Comparison of ENCODE assay signal across 1 cellular context in the genomic region with DNA sequence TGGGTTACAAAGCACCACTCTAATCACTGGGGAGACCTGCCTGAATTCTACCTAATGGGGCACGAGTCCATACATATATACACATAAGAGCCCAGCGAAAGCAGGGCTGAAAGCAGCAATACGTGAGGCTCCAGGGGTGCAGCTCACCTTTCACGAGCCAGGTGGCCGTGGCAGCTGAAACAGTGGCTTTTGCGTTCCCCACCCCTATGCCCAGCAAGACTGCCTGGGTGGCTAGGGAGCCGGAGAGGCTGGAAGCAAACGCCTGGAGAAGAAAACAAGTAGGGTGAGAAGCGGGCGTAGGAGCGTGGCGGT.
TF ChIP-seq lines count a peak whose summit lies in the region.

No MANE protein-coding gene starts in this region.

TF ChIP-seq in K562, 482 proteins besides CTCF, POLR2A, EP300 and RAD21:
- no peak for TF ChIP-seq MTA3 (IDR thresholded peaks at IDR 0.05; ENCODE audit: borderline replicate concordance)
- TF ChIP-seq, protein P1, sequence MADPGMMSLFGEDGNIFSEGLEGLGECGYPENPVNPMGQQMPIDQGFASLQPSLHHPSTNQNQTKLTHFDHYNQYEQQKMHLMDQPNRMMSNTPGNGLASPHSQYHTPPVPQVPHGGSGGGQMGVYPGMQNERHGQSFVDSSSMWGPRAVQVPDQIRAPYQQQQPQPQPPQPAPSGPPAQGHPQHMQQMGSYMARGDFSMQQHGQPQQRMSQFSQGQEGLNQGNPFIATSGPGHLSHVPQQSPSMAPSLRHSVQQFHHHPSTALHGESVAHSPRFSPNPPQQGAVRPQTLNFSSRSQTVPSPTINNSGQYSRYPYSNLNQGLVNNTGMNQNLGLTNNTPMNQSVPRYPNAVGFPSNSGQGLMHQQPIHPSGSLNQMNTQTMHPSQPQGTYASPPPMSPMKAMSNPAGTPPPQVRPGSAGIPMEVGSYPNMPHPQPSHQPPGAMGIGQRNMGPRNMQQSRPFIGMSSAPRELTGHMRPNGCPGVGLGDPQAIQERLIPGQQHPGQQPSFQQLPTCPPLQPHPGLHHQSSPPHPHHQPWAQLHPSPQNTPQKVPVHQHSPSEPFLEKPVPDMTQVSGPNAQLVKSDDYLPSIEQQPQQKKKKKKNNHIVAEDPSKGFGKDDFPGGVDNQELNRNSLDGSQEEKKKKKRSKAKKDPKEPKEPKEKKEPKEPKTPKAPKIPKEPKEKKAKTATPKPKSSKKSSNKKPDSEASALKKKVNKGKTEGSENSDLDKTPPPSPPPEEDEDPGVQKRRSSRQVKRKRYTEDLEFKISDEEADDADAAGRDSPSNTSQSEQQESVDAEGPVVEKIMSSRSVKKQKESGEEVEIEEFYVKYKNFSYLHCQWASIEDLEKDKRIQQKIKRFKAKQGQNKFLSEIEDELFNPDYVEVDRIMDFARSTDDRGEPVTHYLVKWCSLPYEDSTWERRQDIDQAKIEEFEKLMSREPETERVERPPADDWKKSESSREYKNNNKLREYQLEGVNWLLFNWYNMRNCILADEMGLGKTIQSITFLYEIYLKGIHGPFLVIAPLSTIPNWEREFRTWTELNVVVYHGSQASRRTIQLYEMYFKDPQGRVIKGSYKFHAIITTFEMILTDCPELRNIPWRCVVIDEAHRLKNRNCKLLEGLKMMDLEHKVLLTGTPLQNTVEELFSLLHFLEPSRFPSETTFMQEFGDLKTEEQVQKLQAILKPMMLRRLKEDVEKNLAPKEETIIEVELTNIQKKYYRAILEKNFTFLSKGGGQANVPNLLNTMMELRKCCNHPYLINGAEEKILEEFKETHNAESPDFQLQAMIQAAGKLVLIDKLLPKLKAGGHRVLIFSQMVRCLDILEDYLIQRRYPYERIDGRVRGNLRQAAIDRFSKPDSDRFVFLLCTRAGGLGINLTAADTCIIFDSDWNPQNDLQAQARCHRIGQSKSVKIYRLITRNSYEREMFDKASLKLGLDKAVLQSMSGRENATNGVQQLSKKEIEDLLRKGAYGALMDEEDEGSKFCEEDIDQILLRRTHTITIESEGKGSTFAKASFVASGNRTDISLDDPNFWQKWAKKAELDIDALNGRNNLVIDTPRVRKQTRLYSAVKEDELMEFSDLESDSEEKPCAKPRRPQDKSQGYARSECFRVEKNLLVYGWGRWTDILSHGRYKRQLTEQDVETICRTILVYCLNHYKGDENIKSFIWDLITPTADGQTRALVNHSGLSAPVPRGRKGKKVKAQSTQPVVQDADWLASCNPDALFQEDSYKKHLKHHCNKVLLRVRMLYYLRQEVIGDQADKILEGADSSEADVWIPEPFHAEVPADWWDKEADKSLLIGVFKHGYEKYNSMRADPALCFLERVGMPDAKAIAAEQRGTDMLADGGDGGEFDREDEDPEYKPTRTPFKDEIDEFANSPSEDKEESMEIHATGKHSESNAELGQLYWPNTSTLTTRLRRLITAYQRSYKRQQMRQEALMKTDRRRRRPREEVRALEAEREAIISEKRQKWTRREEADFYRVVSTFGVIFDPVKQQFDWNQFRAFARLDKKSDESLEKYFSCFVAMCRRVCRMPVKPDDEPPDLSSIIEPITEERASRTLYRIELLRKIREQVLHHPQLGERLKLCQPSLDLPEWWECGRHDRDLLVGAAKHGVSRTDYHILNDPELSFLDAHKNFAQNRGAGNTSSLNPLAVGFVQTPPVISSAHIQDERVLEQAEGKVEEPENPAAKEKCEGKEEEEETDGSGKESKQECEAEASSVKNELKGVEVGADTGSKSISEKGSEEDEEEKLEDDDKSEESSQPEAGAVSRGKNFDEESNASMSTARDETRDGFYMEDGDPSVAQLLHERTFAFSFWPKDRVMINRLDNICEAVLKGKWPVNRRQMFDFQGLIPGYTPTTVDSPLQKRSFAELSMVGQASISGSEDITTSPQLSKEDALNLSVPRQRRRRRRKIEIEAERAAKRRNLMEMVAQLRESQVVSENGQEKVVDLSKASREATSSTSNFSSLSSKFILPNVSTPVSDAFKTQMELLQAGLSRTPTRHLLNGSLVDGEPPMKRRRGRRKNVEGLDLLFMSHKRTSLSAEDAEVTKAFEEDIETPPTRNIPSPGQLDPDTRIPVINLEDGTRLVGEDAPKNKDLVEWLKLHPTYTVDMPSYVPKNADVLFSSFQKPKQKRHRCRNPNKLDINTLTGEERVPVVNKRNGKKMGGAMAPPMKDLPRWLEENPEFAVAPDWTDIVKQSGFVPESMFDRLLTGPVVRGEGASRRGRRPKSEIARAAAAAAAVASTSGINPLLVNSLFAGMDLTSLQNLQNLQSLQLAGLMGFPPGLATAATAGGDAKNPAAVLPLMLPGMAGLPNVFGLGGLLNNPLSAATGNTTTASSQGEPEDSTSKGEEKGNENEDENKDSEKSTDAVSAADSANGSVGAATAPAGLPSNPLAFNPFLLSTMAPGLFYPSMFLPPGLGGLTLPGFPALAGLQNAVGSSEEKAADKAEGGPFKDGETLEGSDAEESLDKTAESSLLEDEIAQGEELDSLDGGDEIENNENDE (IDR thresholded peaks at IDR 0.05; ENCODE audit: low read depth, low read length) = no peak
- 0 out of 2 replicates have a peak, but pooled peaks have one; percentile 4 for TF ChIP-seq CEBPB (tag; IDR thresholded peaks at IDR 0.05)
- TF ChIP-seq, protein P2, sequence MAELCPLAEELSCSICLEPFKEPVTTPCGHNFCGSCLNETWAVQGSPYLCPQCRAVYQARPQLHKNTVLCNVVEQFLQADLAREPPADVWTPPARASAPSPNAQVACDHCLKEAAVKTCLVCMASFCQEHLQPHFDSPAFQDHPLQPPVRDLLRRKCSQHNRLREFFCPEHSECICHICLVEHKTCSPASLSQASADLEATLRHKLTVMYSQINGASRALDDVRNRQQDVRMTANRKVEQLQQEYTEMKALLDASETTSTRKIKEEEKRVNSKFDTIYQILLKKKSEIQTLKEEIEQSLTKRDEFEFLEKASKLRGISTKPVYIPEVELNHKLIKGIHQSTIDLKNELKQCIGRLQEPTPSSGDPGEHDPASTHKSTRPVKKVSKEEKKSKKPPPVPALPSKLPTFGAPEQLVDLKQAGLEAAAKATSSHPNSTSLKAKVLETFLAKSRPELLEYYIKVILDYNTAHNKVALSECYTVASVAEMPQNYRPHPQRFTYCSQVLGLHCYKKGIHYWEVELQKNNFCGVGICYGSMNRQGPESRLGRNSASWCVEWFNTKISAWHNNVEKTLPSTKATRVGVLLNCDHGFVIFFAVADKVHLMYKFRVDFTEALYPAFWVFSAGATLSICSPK (IDR thresholded peaks at IDR 0.05; ENCODE audit: borderline replicate concordance) = no peak
- TF ChIP-seq, protein P3, sequence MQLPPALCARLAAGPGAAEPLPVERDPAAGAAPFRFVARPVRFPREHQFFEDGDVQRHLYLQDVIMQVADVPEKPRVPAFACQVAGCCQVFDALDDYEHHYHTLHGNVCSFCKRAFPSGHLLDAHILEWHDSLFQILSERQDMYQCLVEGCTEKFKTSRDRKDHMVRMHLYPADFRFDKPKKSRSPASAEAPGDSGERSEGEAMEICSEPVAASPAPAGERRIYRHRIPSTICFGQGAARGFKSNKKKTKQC (CRISPR knock-in tag; IDR thresholded peaks at IDR 0.05) = peak; percentile 37; the same call in 1 of the 2 replicates
- no peak for TF ChIP-seq ZBTB17 (CRISPR knock-in tag; IDR thresholded peaks at IDR 0.05)
- no peak for TF ChIP-seq NR1H2 (CRISPR knock-in tag; IDR thresholded peaks at IDR 0.05)
- TF ChIP-seq NFRKB (IDR thresholded peaks at IDR 0.05; ENCODE audit: low read depth) = no peak
TF ChIP-seq in K562: peak in this region for 2.
